ENCODE assay signal across 9 cellular contexts in the genomic region with DNA sequence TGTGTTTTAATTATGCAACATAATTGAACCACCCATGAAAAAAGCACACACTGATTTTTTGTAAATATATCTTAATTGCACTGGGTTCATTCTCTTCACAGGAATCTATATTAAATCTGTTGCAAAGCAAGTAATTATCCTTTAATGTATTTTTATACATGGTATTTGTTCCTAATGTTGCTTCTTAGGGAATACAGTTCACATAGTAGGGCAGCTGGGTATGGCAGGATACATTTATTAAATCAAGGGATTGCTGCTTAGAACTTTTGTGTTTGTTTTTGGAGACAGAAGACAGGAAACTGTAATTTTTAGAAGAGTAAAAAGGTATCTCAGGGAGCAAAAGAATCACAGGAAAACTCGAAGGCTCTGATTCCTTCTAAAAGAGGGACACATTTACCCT. TPM values are rescaled to one million over a fixed set of nuclear protein-coding genes. Genes with fewer than 3 reads are reported as not detected.
A peak's percentile ranks its signal among the peaks of the same experiment; 100 is the strongest.
DNase-seq lines count a peak whose midpoint lies in the region; ATAC-seq and TF ChIP-seq lines count a peak whose summit lies in the region.
"Had no signal": no experiment of that assay in that cellular context is flagged by ENCODE, and none has a peak within 500 bp of the region (broad histone marks: within the 10 kb centered on the region; RNA-seq: fewer than 3 reads in every experiment).

No MANE protein-coding gene starts in this region.

- intact Hi-C loops in cardiac septum (cut with DNase I), result no loop called here

- H3K4me3 ChIP-seq in cardiac muscle cell (peak overlapping the region; percentile 94), astrocyte of the spinal cord (ENCODE audit: low read depth, low read length) (peak overlapping the region; percentile 89), mesenchymal stem cell (ENCODE audit: insufficient read depth in 1 of 2, low read depth in 1 of 2, low read length in 2 of 2) (peak overlapping the region in 1 of 2 experiments; percentile 98), upper lobe of left lung (peak overlapping the region in 3 of 4 donors; percentile 62 to 79 (median 78))

- H3K4me1 ChIP-seq in cardiac muscle cell (ENCODE audit: low read depth) (no peaks in the 10 kb centered on the region), mesenchymal stem cell (ENCODE audit: control insufficient read depth, insufficient read depth, low read depth, low read length) (peaks cover 3% of the 10 kb centered on the region), upper lobe of left lung (peaks cover 14 to 28% (median 17%) of the 10 kb centered on the region in 4 donors)

- no peak overlapping the region for H2BK15ac ChIP-seq in mesenchymal stem cell (ENCODE audit: low read depth, poor library complexity, severe bottlenecking)

- no peak overlapping the region for H3K4ac ChIP-seq in mesenchymal stem cell (ENCODE audit: low read depth in 1 of 2, low read length in 2 of 2)

- no peak for DNase-seq in cardiac muscle cell (ENCODE audit: low read depth in 1 of 2, low spot score in 1 of 2)
- DNase-seq in cardiac septum (ENCODE audit: low spot score), result no peak
- DNase-seq in astrocyte of the spinal cord (ENCODE audit: low read depth, low spot score), result no peak
- no peak for DNase-seq in mesenchymal stem cell
- DNase-seq in upper lobe of left lung, result no peak
- DNase-seq in central memory CD4-positive, alpha-beta T cell, result no peak
- no peak for DNase-seq in DMS153 (lab: John Stamatoyannopoulos, UW)

- H2BK5ac ChIP-seq in mesenchymal stem cell (ENCODE audit: low read depth, low read length, poor library complexity, severe bottlenecking), result no peak overlapping the region

- H3K14ac ChIP-seq in mesenchymal stem cell (ENCODE audit: low read length in 2 of 2), result no peak overlapping the region

- H2BK12ac ChIP-seq in mesenchymal stem cell (ENCODE audit: low read length in 2 of 2), result no peak overlapping the region

- H2BK120ac ChIP-seq in mesenchymal stem cell (ENCODE audit: low read depth, low read length), result no peak overlapping the region

- peaks cover 2% of the 10 kb centered on the region for H3K79me1 ChIP-seq in mesenchymal stem cell (replicated peaks; ENCODE audit: low read length, poor library complexity, severe bottlenecking)

- in situ Hi-C loops in astrocyte of the spinal cord (cut with HindIII; ENCODE audit: low sequenced_read_pairs), result no loop called here

- no peak overlapping the region for H4K8ac ChIP-seq in mesenchymal stem cell (ENCODE audit: low read length)

- H3K27me3 ChIP-seq in cardiac muscle cell, result no peaks in the 10 kb centered on the region
- no peaks in the 10 kb centered on the region for H3K27me3 ChIP-seq in mesenchymal stem cell (ENCODE audit: control insufficient read depth in 1 of 2, insufficient read depth in 1 of 2, low read length in 2 of 2)
- no peaks in the 10 kb centered on the region for H3K27me3 ChIP-seq in upper lobe of left lung

- 60% methylated on average over 1 of the region's 1 CpG for WGBS in mesenchymal stem cell
- 7 to 11% methylated on average over 1 of the region's 1 CpG for WGBS in upper lobe of left lung, 2 donors

- no peak for TF ChIP-seq POLR2A in upper lobe of left lung (IDR thresholded peaks at IDR 0.05)

- no peak overlapping the region for H3K23ac ChIP-seq in mesenchymal stem cell (ENCODE audit: low read length in 2 of 2)

- ATAC-seq in upper lobe of left lung (ENCODE audit: low FRiP score in 2 of 2) (no peak), GM18517 (IDR thresholded peaks at IDR 0.05; ENCODE audit: unreplicated experiment) (no peak)

- peak overlapping the region; percentile 84 for H3K4me2 ChIP-seq in mesenchymal stem cell (ENCODE audit: low read length, poor library complexity, severe bottlenecking)

- H3K18ac ChIP-seq in mesenchymal stem cell (ENCODE audit: low read depth in 1 of 2, low read length in 2 of 2), result no peak overlapping the region

- no peak overlapping the region for H4K91ac ChIP-seq in mesenchymal stem cell (ENCODE audit: low read length)

- TF ChIP-seq CTCF in cardiac muscle cell (IDR thresholded peaks at IDR 0.05; ENCODE audit: low read depth, low read length), result no peak
- TF ChIP-seq CTCF in astrocyte of the spinal cord (IDR thresholded peaks at IDR 0.05; ENCODE audit: low read depth, low read length), result no peak
- TF ChIP-seq CTCF in upper lobe of left lung (IDR thresholded peaks at IDR 0.05), result no peak

- TF ChIP-seq EP300 in upper lobe of left lung (IDR thresholded peaks at IDR 0.05), result no peak

- H3K9ac ChIP-seq in mesenchymal stem cell (ENCODE audit: low read length), result peak overlapping the region; percentile 99

- no peaks in the 10 kb centered on the region for H3K36me3 ChIP-seq in cardiac muscle cell
- H3K36me3 ChIP-seq in mesenchymal stem cell (ENCODE audit: control insufficient read depth in 1 of 2, insufficient read depth in 2 of 2, low read depth in 1 of 2, low read length in 2 of 2), result no peaks in the 10 kb centered on the region
- no peaks in the 10 kb centered on the region for H3K36me3 ChIP-seq in upper lobe of left lung

- H2AK5ac ChIP-seq in mesenchymal stem cell (ENCODE audit: low read length, severe bottlenecking), result no peak overlapping the region

- H3K9me3 ChIP-seq in cardiac muscle cell (ENCODE audit: low read depth) (no peaks in the 10 kb centered on the region), mesenchymal stem cell (ENCODE audit: control insufficient read depth, low read length) (no peaks in the 10 kb centered on the region), upper lobe of left lung (no peaks in the 10 kb centered on the region)

- H3K27ac ChIP-seq in cardiac muscle cell (peak overlapping the region; percentile 91), mesenchymal stem cell (ENCODE audit: low read length, poor library complexity, severe bottlenecking) (peak overlapping the region; percentile 33), upper lobe of left lung (peak overlapping the region; percentile 93 to 96 (median 94))

- H2AFZ ChIP-seq in mesenchymal stem cell (ENCODE audit: low read depth, low read length), result no peak overlapping the region

RNA-seq across cellular contexts. Expression of gene SMIM13, which starts 1.0 kb away (rescaled TPM):
- 8.6 and 8.9 TPM in 2 replicates for total RNA-seq in cardiac muscle cell
- 9.6 and 13.6 TPM in 2 replicates for polyA plus RNA-seq in cardiac muscle cell
- total RNA-seq in cardiac septum, result 12.6 TPM
- polyA plus RNA-seq in mesenchymal stem cell (2013, experiment 1 of 2), result 12.3 TPM
- 13.6 TPM for polyA plus RNA-seq in mesenchymal stem cell (2013, experiment 2 of 2)
- total RNA-seq in upper lobe of left lung, result 1 to 10 TPM; 1.0 to 9.6 (median 6.3) TPM

RNA-seq across cellular contexts. Expression of gene ERVFRD-1, which starts 18.9 kb away (rescaled TPM):
- total RNA-seq in cardiac muscle cell, result not detected in 2 replicates
- 0.05 TPM in 1 of 2 replicates, not detected in the other for polyA plus RNA-seq in cardiac muscle cell
- total RNA-seq in cardiac septum, result not detected
- polyA plus RNA-seq in mesenchymal stem cell (2013, experiment 1 of 2), result 0.03 TPM
- 0.01 TPM for polyA plus RNA-seq in mesenchymal stem cell (2013, experiment 2 of 2)
- total RNA-seq in upper lobe of left lung, result 1 to 10 TPM in 1 of 6 donors, under 1 TPM in 3, not detected in 2; 0.46 to 1.3 (median 0.61) TPM
- total RNA-seq: Daoy had no signal

RNA-seq across cellular contexts. Expression of gene ELOVL2, which starts 48.5 kb away (rescaled TPM):
- total RNA-seq in cardiac muscle cell (0.06 and 0.63 TPM in 2 replicates), cardiac septum (1.8 TPM), upper lobe of left lung (under 1 TPM in 3 of 6 donors, not detected in 3; 0.10 to 0.54 (median 0.31) TPM)
- polyA plus RNA-seq in cardiac muscle cell, result 0.12 TPM in 1 of 2 replicates, not detected in the other
- 11.7 TPM for polyA plus RNA-seq in mesenchymal stem cell (2013, experiment 1 of 2)
- 12.0 TPM for polyA plus RNA-seq in mesenchymal stem cell (2013, experiment 2 of 2)

Comparison
In these comparisons a context has a peak if more than half of its experiments do, and no peak if none do; other contexts are left out.
1. H3K27ac ChIP-seq: peak in every context shown above with its lines; median percentile 94 in upper lobe of left lung; 91 in cardiac muscle cell; 33 in mesenchymal stem cell.